8 cellular contexts compared by ENCODE assay signal in genomic region chr3:32401141-32401540, GRCh38. TPM values are rescaled to one million over a fixed set of nuclear protein-coding genes. Genes with fewer than 3 reads are reported as not detected.
DNase-seq lines count a peak whose midpoint lies in the region; ATAC-seq, FAIRE-seq and TF ChIP-seq lines count a peak whose summit lies in the region.

No MANE protein-coding gene starts in this region.

- TF ChIP-seq EP300 in A549 (IDR thresholded peaks at IDR 0.05) (no peak), stomach (IDR thresholded peaks at IDR 0.05) (no peak)

- peak; percentile 68 for ATAC-seq in A549

- H3K4me3 ChIP-seq in A549, result peak overlapping the region; percentile 42
- H3K4me3 ChIP-seq in GM23248, result peak overlapping the region; percentile 71
- H3K4me3 ChIP-seq in stomach, result peak overlapping the region; percentile 37 to 54 (median 50)

- H3K4me1 Mint-ChIP-seq in activated T-helper 1 cell treated with anti-CD3 and anti-CD28 coated beads, Interleukin-12 subunit alpha, Interleukin-12 subunit beta, Interleukin-2, Interleukin-4 antibody, amounts not matched to agents 30 ng/mL and 10 ng/mL and 1 ng/mL, durations not matched to agents 14 hours and 24 hours and 36 hours (ENCODE audit: low read depth), result peaks cover 80% of the 10 kb centered on the region
- peaks cover 12 to 32% of the 10 kb centered on the region in 2 donors for H3K4me1 Mint-ChIP-seq in immature natural killer cell

- peak overlapping the region; percentile 92 for H3K4me3 Mint-ChIP-seq in activated T-helper 1 cell treated with anti-CD3 and anti-CD28 coated beads, Interleukin-12 subunit alpha, Interleukin-12 subunit beta, Interleukin-2, Interleukin-4 antibody, amounts not matched to agents 30 ng/mL and 10 ng/mL and 1 ng/mL, durations not matched to agents 14 hours and 24 hours and 36 hours
- H3K4me3 Mint-ChIP-seq in immature natural killer cell, result peak overlapping the region; percentile 90 to 97 (median 95)

- peaks cover 5% of the 10 kb centered on the region; the same call in 1 of the 2 replicates for H3F3A ChIP-seq in GM23248 (ENCODE audit: insufficient read depth)

- TF ChIP-seq POLR2A in A549 (IDR thresholded peaks at IDR 0.05; ENCODE audit: low read length) (no peak), stomach (IDR thresholded peaks at IDR 0.05) (no peak)

- 51% methylated on average over 9 of the region's 12 CpGs for WGBS in A549 (ENCODE audit: missing lambda C conversion rate)
- 16% methylated on average over 12 of the region's 12 CpGs for WGBS in GM23248 (ENCODE audit: low coverage in 1 of 2, low lambda C conversion rate in 2 of 2, missing lambda C conversion rate in 2 of 2), 2 experiments
- whole genome bisulfite sequencing in stomach, 5 donors, result 11 to 25% (median 17%) methylated on average over 2 to 12 of the region's 12 CpGs

- no peaks in the 10 kb centered on the region for H3K27me3 Mint-ChIP-seq in activated T-helper 1 cell treated with anti-CD3 and anti-CD28 coated beads, Interleukin-12 subunit alpha, Interleukin-12 subunit beta, Interleukin-2, Interleukin-4 antibody, amounts not matched to agents 30 ng/mL and 10 ng/mL and 1 ng/mL, durations not matched to agents 14 hours and 24 hours and 36 hours (ENCODE audit: insufficient read depth)
- H3K27me3 Mint-ChIP-seq in immature natural killer cell (ENCODE audit: low read depth in 3 of 3), result peaks cover 0 to 2% (median 0%) of the 10 kb centered on the region in 3 donors

- H3K9ac ChIP-seq in GM23248, result peak overlapping the region; percentile 77

- H3K9me3 Mint-ChIP-seq in activated T-helper 1 cell treated with anti-CD3 and anti-CD28 coated beads, Interleukin-12 subunit alpha, Interleukin-12 subunit beta, Interleukin-2, Interleukin-4 antibody, amounts not matched to agents 30 ng/mL and 10 ng/mL and 1 ng/mL, durations not matched to agents 14 hours and 24 hours and 36 hours, result no peaks in the 10 kb centered on the region
- H3K9me3 Mint-ChIP-seq in immature natural killer cell, result peaks cover 0 to 2% (median 0%) of the 10 kb centered on the region in 6 donors

- DNase-seq in A549 (ENCODE audit: low read depth in 1 of 2, low spot score in 1 of 2) (peak in 1 of 2 experiments; percentile 13), GM23248 (no peak), immature natural killer cell (no peak), stomach (no peak), occipital lobe (lab: John Stamatoyannopoulos, UW) (no peak), HEK293T (ENCODE audit: extremely low spot score) (no peak), SIG-M5 treated with dmso at 0.1 percent for 504 hours (lab: John Stamatoyannopoulos, UW; ENCODE audit: unreplicated experiment) (no peak)
- no peak for DNase-seq in activated T-helper 1 cell treated with anti-CD3 and anti-CD28 coated beads, Interleukin-12 subunit alpha, Interleukin-12 subunit beta, Interleukin-2, Interleukin-4 antibody, amounts not matched to agents 30 ng/mL and 10 ng/mL and 1 ng/mL, durations not matched to agents 14 hours and 24 hours and 36 hours (ENCODE audit: low spot score)

- POLR2A ChIA-PET in A549 (lab: Yijun Ruan, JAX), result no interaction called here
- POLR2A ChIA-PET in HEK293T (lab: Yijun Ruan, JAX), result no interaction called here

- peak overlapping the region; percentile 94 for H3K4me2 ChIP-seq in A549
- peak overlapping the region; percentile 83 for H3K4me2 ChIP-seq in GM23248 (ENCODE audit: unreplicated experiment)

- peak overlapping the region; percentile 81 for H3K27ac Mint-ChIP-seq in activated T-helper 1 cell treated with anti-CD3 and anti-CD28 coated beads, Interleukin-12 subunit alpha, Interleukin-12 subunit beta, Interleukin-2, Interleukin-4 antibody, amounts not matched to agents 30 ng/mL and 10 ng/mL and 1 ng/mL, durations not matched to agents 14 hours and 24 hours and 36 hours
- H3K27ac Mint-ChIP-seq in immature natural killer cell, result peak overlapping the region; percentile 59 to 95 (median 90)

- in situ Hi-C loops in GM23248 (cut with MboI), result no loop called here

- H3K36me3 Mint-ChIP-seq in activated T-helper 1 cell treated with anti-CD3 and anti-CD28 coated beads, Interleukin-12 subunit alpha, Interleukin-12 subunit beta, Interleukin-2, Interleukin-4 antibody, amounts not matched to agents 30 ng/mL and 10 ng/mL and 1 ng/mL, durations not matched to agents 14 hours and 24 hours and 36 hours (ENCODE audit: low read depth), result peaks cover 21% of the 10 kb centered on the region
- H3K36me3 Mint-ChIP-seq in immature natural killer cell, result no peaks in the 10 kb centered on the region

- intact Hi-C loops in activated T-helper 1 cell treated with anti-CD3 and anti-CD28 coated beads, Interleukin-12 subunit alpha, Interleukin-12 subunit beta, Interleukin-2, Interleukin-4 antibody, amounts not matched to agents 30 ng/mL and 10 ng/mL and 1 ng/mL, durations not matched to agents 14 hours and 24 hours and 36 hours (cut with micrococcal nuclease), result loop anchor here (1.0 to 2.0 kb wide), 2 partner anchors 9 to 60 kb away; no protein-coding TSS in a partner anchor
- intact Hi-C loops in stomach (cut with DNase I; ENCODE audit: low total_unique reads), result no loop called here

- H3K27ac ChIP-seq in A549 (peak overlapping the region; percentile 92 to 97), GM23248 (peak overlapping the region; percentile 69), stomach (peak overlapping the region; percentile 84 to 97 (median 88))

- no peak for FAIRE-seq in A549 (lab: Jason Lieb, UNC)

- H2AFZ ChIP-seq in GM23248, result peak overlapping the region; percentile 87

- H3K79me2 ChIP-seq in GM23248 (ENCODE audit: insufficient read depth), result peaks cover 24% of the 10 kb centered on the region

- no peaks in the 10 kb centered on the region for H3K9me2 ChIP-seq in GM23248 (ENCODE audit: insufficient read depth)

- H4K20me1 ChIP-seq in GM23248 (ENCODE audit: insufficient read depth), result no peaks in the 10 kb centered on the region

- TF ChIP-seq RAD21 in A549 (conservative IDR thresholded peaks at IDR 0.05 in 1 of 2, IDR thresholded peaks at IDR 0.05 in 1 of 2), result no peak

- H3K27me3 ChIP-seq in GM23248 (replicated peaks; ENCODE audit: insufficient read depth) (no peaks in the 10 kb centered on the region), stomach (no peaks in the 10 kb centered on the region)

- CTCF ChIA-PET in A549 (lab: Yijun Ruan, JAX), result interaction anchor here (0.6 to 2.5 kb wide), 6 partner anchors 11 to 168 kb away, joined by 3 to 10 read pairs (median 7); partner anchors contain the start of gene CMTM7
- CTCF ChIA-PET in HEK293T (lab: Yijun Ruan, JAX), result interaction anchor here (0.5 kb wide), 1 partner anchor 23 kb away, joined by 4 read pairs; no protein-coding TSS in a partner anchor

- no peaks in the 10 kb centered on the region for H3K36me3 ChIP-seq in GM23248 (ENCODE audit: low read depth)
- H3K36me3 ChIP-seq in stomach, result no peaks in the 10 kb centered on the region

- H3K9me3 ChIP-seq in A549 (no peaks in the 10 kb centered on the region), GM23248 (ENCODE audit: low read depth) (no peaks in the 10 kb centered on the region), stomach (no peaks in the 10 kb centered on the region)

- H3K4me1 ChIP-seq in A549, result peaks cover 14% of the 10 kb centered on the region; the same call in 2 of the 3 replicates
- peaks cover 5% of the 10 kb centered on the region for H3K4me1 ChIP-seq in GM23248 (ENCODE audit: insufficient read depth)
- H3K4me1 ChIP-seq in stomach, result peaks cover 21 to 82% (median 55%) of the 10 kb centered on the region in 4 donors

- TF ChIP-seq CTCF in A549 (IDR thresholded peaks at IDR 0.05) (no peak), stomach (IDR thresholded peaks at IDR 0.05) (no peak)

TF ChIP-seq in A549, 52 proteins besides CTCF, POLR2A, EP300 and RAD21:
- TF ChIP-seq ZC3H11A (IDR thresholded peaks at IDR 0.05) (no peak), HOXA7 (CRISPR knock-in tag; IDR thresholded peaks at IDR 0.05) (no peak), MYC (IDR thresholded peaks at IDR 0.05; ENCODE audit: borderline replicate concordance, low read length) (0 out of 2 replicates have a peak, but pooled peaks have one; percentile 11)

TF ChIP-seq in HEK293T, 16 proteins besides CTCF, POLR2A, EP300 and RAD21 (continues in another document):
- TF ChIP-seq CTBP1 (IDR thresholded peaks at IDR 0.05; ENCODE audit: borderline replicate concordance) (no peak), BHLHE40 (IDR thresholded peaks at IDR 0.05; ENCODE audit: borderline replicate concordance) (no peak), SUZ12 (IDR thresholded peaks at IDR 0.05) (no peak), ARNT (IDR thresholded peaks at IDR 0.05) (no peak), FOXM1 (IDR thresholded peaks at IDR 0.05; ENCODE audit: borderline replicate concordance) (no peak), FOXK2 (IDR thresholded peaks at IDR 0.05) (no peak), HDGF (IDR thresholded peaks at IDR 0.05; ENCODE audit: borderline replicate concordance) (no peak), NFRKB (IDR thresholded peaks at IDR 0.05) (no peak), FOXA1 (IDR thresholded peaks at IDR 0.05) (no peak), TARDBP (IDR thresholded peaks at IDR 0.05) (no peak), ZNF384 (IDR thresholded peaks at IDR 0.05) (no peak), LEF1 (IDR thresholded peaks at IDR 0.05; ENCODE audit: borderline replicate concordance) (no peak)
- TF ChIP-seq, protein P1, sequence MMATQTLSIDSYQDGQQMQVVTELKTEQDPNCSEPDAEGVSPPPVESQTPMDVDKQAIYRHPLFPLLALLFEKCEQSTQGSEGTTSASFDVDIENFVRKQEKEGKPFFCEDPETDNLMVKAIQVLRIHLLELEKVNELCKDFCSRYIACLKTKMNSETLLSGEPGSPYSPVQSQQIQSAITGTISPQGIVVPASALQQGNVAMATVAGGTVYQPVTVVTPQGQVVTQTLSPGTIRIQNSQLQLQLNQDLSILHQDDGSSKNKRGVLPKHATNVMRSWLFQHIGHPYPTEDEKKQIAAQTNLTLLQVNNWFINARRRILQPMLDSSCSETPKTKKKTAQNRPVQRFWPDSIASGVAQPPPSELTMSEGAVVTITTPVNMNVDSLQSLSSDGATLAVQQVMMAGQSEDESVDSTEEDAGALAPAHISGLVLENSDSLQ (IDR thresholded peaks at IDR 0.05), result no peak

RNA-seq across cellular contexts. Expression of gene CMTM7, which starts 9.5 kb away (rescaled TPM):
- polyA plus RNA-seq in A549 (2011; rRNA removed) (18.7 and 27.1 TPM in 2 replicates), A549 (2017; fragmentation: RNase III; extraction: RNeasy Plus Mini Kit Qiagen cat#74134 plus additional on column Dnase treatment) (12.9 to 15.3 TPM (median 14.2 TPM) in 3 replicates), GM23248 (2016; fragmentation: Nextera tagmentation; extraction: Ambion mirVana) (21.5 and 23.0 TPM in 2 replicates), immature natural killer cell (10 to 100 TPM; 16.8 to 29.8 (median 28.2) TPM), stomach (1 to 10 TPM; 5.7 to 8.7 (median 7.4) TPM)
- polyA plus RNA-seq in A549 (2012; cell fraction: cytosol; rRNA removed), result 35.7 and 42.0 TPM in 2 replicates
- 31.6 and 34.6 TPM in 2 replicates for polyA plus RNA-seq in A549 (2012; cell fraction: nucleus; rRNA removed)
- 17.8 and 23.1 TPM in 2 replicates for polyA minus RNA-seq in A549 (2011; rRNA and poly(A)+ RNA removed)
- 6.3 and 7.1 TPM in 2 replicates for total RNA-seq in GM23248 (2014; rRNA removed; shearing (Covaris generic))
- total RNA-seq in activated T-helper 1 cell treated with anti-CD3 and anti-CD28 coated beads, Interleukin-12 subunit alpha, Interleukin-12 subunit beta, Interleukin-2, Interleukin-4 antibody, amounts not matched to agents 30 ng/mL and 10 ng/mL and 1 ng/mL, durations not matched to agents 14 hours and 24 hours and 36 hours, result 50.6 and 59.7 TPM in 2 replicates
- total RNA-seq in stomach (10 to 100 TPM in 2 of 5 donors, 1 to 10 TPM in 2, not detected in 1; 3.1 to 54.9 (median 8.7) TPM), occipital lobe (0.31 TPM)
